In the genomic region with DNA sequence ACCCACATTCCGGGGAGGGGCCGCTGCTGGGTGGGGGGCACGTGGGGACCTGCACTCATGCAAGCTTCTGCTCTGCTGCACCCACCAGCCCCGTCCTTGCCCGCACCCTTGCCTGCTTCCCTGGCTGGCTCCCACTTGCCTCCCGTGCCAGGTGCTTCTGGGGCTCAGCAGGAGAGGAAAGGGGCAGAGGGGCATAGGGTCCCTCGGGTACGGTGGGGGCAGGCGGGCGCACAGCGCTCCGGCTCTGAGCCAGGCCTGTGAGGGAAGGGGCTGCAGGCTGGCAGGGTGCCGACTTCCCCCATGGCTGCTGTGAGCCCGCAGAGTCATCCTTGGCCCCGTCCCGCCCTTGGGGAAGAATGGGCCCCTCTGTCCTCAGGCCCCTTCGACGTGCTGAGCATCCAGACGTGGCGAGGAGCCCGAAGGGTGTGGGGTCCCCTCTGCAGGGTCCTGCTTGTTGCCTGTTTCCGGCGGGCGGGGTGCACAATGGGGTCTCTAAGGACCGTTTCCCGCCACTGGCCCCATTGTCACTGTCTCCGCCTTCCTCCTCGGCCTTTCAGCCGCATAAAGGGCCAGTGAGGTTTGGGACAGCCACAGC, we compare ENCODE assay signal across 19 cellular contexts.
"Had no signal": no experiment of that assay in that cellular context is flagged by ENCODE, and none has a peak within 500 bp of the region (broad histone marks: within the 10 kb centered on the region; RNA-seq: fewer than 3 reads in every experiment).

No MANE protein-coding gene starts in this region.

- H3K4me3 Mint-ChIP-seq: activated naive CD8-positive, alpha-beta T cell treated with anti-CD3 and anti-CD28 coated beads for 36 hours; stimulated activated naive CD8-positive, alpha-beta T cell treated with anti-CD3 and anti-CD28 coated beads, Interleukin-15, amount 100 ng/mL, for 72 hours had no signal

- H3K36me3 ChIP-seq: cardiac muscle cell, left ventricle myocardium inferior, ovary, upper lobe of right lung had no signal

- H3K9me3 ChIP-seq: heart right ventricle, left ventricle myocardium inferior, ovary, testis, upper lobe of right lung had no signal

- H3K36me3 Mint-ChIP-seq: activated naive CD8-positive, alpha-beta T cell treated with anti-CD3 and anti-CD28 coated beads for 36 hours had no signal

- H3K27ac ChIP-seq: cardiac muscle cell, heart right ventricle, left ventricle myocardium inferior, ovary, testis, upper lobe of right lung, WERI-Rb-1 had no signal

- H3K4me3 ChIP-seq: cardiac muscle cell, heart right ventricle, left ventricle myocardium inferior, ovary, smooth muscle cell, testis, upper lobe of right lung had no signal

- FAIRE-seq: colon had no signal

- H3K27me3 ChIP-seq: cardiac muscle cell, ovary, testis, upper lobe of right lung had no signal

- H3K9me3 Mint-ChIP-seq: activated naive CD8-positive, alpha-beta T cell treated with anti-CD3 and anti-CD28 coated beads for 36 hours; stimulated activated naive CD8-positive, alpha-beta T cell treated with anti-CD3 and anti-CD28 coated beads, Interleukin-15, amount 100 ng/mL, for 72 hours had no signal

- ATAC-seq: heart right ventricle; sciatic nerve; stimulated activated naive CD8-positive, alpha-beta T cell treated with anti-CD3 and anti-CD28 coated beads, Interleukin-15, amount 100 ng/mL, for 72 hours; upper lobe of right lung had no signal

- H3K4me2 ChIP-seq: smooth muscle cell had no signal

- DNase-seq: activated CD4-positive, alpha-beta T cell treated with anti-CD3 and anti-CD28 coated beads, Interleukin-2, amount 50 U/mL, for 4 hours; activated naive CD8-positive, alpha-beta T cell treated with anti-CD3 and anti-CD28 coated beads for 36 hours; activated T-cell treated with anti-CD3 and anti-CD28 coated beads for 4 hours; amniotic stem cell; foreskin melanocyte; heart right ventricle; left ventricle myocardium inferior; ovary; stimulated activated CD4-positive, alpha-beta T cell treated with anti-CD3 and anti-CD28 coated beads, Interleukin-4, amount 100 ng/mL, for 1 hour; stimulated activated naive CD8-positive, alpha-beta T cell treated with anti-CD3 and anti-CD28 coated beads, Interleukin-15, amount 100 ng/mL, for 72 hours; SW 1271; T-helper 2 cell; testis; upper lobe of right lung; WERI-Rb-1 had no signal
